Comparison of ENCODE assay signal across 8 cellular contexts in genomic region chr11:108647701-108648527, GRCh38.
DNase-seq lines count a peak whose midpoint lies in the region; ATAC-seq lines count a peak whose summit lies in the region.

No MANE protein-coding gene starts in this region.

- H3K27me3 Mint-ChIP-seq in memory B cell: peaks cover 3% of the 10 kb centered on the region

- no peaks in the 10 kb centered on the region for H3K36me3 Mint-ChIP-seq in memory B cell

- ATAC-seq in GM19025 (IDR thresholded peaks at IDR 0.05; ENCODE audit: low read depth, unreplicated experiment): peak; percentile 76
- ATAC-seq in HG03432 (IDR thresholded peaks at IDR 0.05; ENCODE audit: unreplicated experiment): peak; percentile 91
- peak; percentile 77 for ATAC-seq in memory B cell (ENCODE audit: low read depth)

- H3K27me3 ChIP-seq in effector memory CD4-positive, alpha-beta T cell (replicated peaks; ENCODE audit: control insufficient read depth, insufficient read depth, low read length, poor library complexity, severe bottlenecking): no peaks in the 10 kb centered on the region

- H3K36me3 ChIP-seq in effector memory CD4-positive, alpha-beta T cell (ENCODE audit: control insufficient read depth, insufficient read depth, low read length): no peaks in the 10 kb centered on the region

- H3K4me3 Mint-ChIP-seq in memory B cell: no peak overlapping the region

- no peak overlapping the region for H3K27ac ChIP-seq in effector memory CD4-positive, alpha-beta T cell (ENCODE audit: insufficient read depth, low read length, poor library complexity, severe bottlenecking)

- peak; percentile 57 to 66 for DNase-seq in AML-193 (lab: John Stamatoyannopoulos, UW)
- DNase-seq in NCI-H748 (lab: John Stamatoyannopoulos, UW; ENCODE audit: unreplicated experiment): peak; percentile 68
- peak; percentile 59 to 76 for DNase-seq in activated CD4-positive, alpha-beta T cell treated with anti-CD3 and anti-CD28 coated beads, Interleukin-2, amount 50 U/mL, for 48 hours
- peak; percentile 28 to 40 (median 33) for DNase-seq in effector memory CD4-positive, alpha-beta T cell
- peak in 1 of 2 donors; percentile 20 for DNase-seq in memory B cell (ENCODE audit: low spot score in 2 of 2)
- DNase-seq in stimulated activated CD8-positive, alpha-beta memory T cell treated with anti-CD3 and anti-CD28 coated beads, Interleukin-15, amount 100 ng/mL, for 48 hours (ENCODE audit: low read depth in 2 of 2): peak; percentile 17 to 27

- no peak overlapping the region for H3K27ac Mint-ChIP-seq in memory B cell

- H3K4me1 Mint-ChIP-seq in memory B cell: no peaks in the 10 kb centered on the region

- no peak overlapping the region for H3K4me3 ChIP-seq in effector memory CD4-positive, alpha-beta T cell (ENCODE audit: insufficient read depth, low read depth, low read length, poor library complexity, severe bottlenecking)

- H3K4me1 ChIP-seq in effector memory CD4-positive, alpha-beta T cell (ENCODE audit: control insufficient read depth, insufficient read depth, low read length, poor library complexity, severe bottlenecking): no peaks in the 10 kb centered on the region

- H3K9me3 ChIP-seq in effector memory CD4-positive, alpha-beta T cell (ENCODE audit: control insufficient read depth, low read length): no peaks in the 10 kb centered on the region

- H3K9me3 Mint-ChIP-seq in memory B cell: peaks cover 1% of the 10 kb centered on the region
